ENCODE assay signal across 1 cellular context in genomic region chr7:134601459-134601858, GRCh38.
TF ChIP-seq lines count a peak whose summit lies in the region.

No MANE protein-coding gene starts in this region.

TF ChIP-seq in A549, 52 proteins besides CTCF, POLR2A, EP300 and RAD21 (continued from another document):
- TF ChIP-seq, protein P1, sequence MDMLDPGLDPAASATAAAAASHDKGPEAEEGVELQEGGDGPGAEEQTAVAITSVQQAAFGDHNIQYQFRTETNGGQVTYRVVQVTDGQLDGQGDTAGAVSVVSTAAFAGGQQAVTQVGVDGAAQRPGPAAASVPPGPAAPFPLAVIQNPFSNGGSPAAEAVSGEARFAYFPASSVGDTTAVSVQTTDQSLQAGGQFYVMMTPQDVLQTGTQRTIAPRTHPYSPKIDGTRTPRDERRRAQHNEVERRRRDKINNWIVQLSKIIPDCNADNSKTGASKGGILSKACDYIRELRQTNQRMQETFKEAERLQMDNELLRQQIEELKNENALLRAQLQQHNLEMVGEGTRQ (IDR thresholded peaks at IDR 0.05), result no peak
- TF ChIP-seq HEYL (CRISPR knock-in tag; IDR thresholded peaks at IDR 0.05) (no peak), CBX8 (IDR thresholded peaks at IDR 0.05) (no peak), CBX2 (IDR thresholded peaks at IDR 0.05; ENCODE audit: borderline replicate concordance, low read depth) (no peak), JUN (IDR thresholded peaks at IDR 0.05) (no peak), RARB (CRISPR knock-in tag; IDR thresholded peaks at IDR 0.05) (no peak), SMC3 (IDR thresholded peaks at IDR 0.05) (no peak), HDAC2 (IDR thresholded peaks at IDR 0.05) (no peak)
- TF ChIP-seq, protein P2, sequence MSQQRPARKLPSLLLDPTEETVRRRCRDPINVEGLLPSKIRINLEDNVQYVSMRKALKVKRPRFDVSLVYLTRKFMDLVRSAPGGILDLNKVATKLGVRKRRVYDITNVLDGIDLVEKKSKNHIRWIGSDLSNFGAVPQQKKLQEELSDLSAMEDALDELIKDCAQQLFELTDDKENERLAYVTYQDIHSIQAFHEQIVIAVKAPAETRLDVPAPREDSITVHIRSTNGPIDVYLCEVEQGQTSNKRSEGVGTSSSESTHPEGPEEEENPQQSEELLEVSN (IDR thresholded peaks at IDR 0.05; ENCODE audit: borderline replicate concordance, low read depth), result no peak
TF ChIP-seq in A549: peak in this region for 0.
